8 cellular contexts compared by ENCODE assay signal in the genomic region with DNA sequence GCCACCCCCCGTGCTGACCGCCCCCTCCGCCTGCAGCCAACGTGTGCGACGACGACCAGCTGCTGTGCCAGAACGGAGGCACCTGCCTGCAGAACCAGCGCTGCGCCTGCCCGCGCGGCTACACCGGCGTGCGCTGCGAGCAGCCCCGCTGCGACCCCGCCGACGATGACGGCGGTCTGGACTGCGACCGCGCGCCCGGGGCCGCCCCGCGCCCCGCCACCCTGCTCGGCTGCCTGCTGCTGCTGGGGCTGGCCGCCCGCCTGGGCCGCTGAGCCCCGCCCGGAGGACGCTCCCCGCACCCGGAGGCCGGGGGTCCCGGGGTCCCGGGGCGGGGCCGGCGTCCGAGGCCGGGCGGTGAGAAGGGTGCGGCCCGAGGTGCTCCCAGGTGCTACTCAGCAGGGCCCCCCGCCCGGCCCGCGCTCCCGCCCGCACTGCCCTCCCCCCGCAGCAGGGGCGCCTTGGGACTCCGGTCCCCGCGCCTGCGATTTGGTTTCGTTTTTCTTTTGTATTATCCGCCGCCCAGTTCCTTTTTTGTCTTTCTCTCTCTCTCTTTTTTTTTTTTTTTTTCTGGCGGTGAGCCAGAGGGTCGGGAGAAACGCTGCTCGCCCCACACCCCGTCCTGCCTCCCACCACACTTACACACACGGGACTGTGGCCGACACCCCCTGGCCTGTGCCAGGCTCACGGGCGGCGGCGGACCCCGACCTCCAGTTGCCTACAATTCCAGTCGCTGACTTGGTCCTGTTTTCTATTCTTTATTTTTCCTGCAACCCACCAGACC.
DNase-seq lines count a peak whose midpoint lies in the region; ATAC-seq and TF ChIP-seq lines count a peak whose summit lies in the region.

No MANE protein-coding gene starts in this region.

- intact Hi-C loops in CD4-positive, alpha-beta T cell (cut with DNase I, micrococcal nuclease): loop anchor here (1.0 to 10.0 kb wide), 4 partner anchors 113 to 647 kb away; a partner anchor contains a TSS

- H3K4me2 ChIP-seq in mesenchymal stem cell (ENCODE audit: low read length, poor library complexity, severe bottlenecking): peak overlapping the region; percentile 95

- H2AFZ ChIP-seq in mesenchymal stem cell (ENCODE audit: low read depth, low read length): peak overlapping the region; percentile 94

- no peaks in the 10 kb centered on the region for H3K36me3 ChIP-seq in mesenchymal stem cell (ENCODE audit: control insufficient read depth in 1 of 2, insufficient read depth in 2 of 2, low read depth in 1 of 2, low read length in 2 of 2)
- H3K36me3 ChIP-seq in subcutaneous abdominal adipose tissue (ENCODE audit: control insufficient read depth in 5 of 5, insufficient read depth in 5 of 5, low read length in 5 of 5): no peaks in the 10 kb centered on the region

- peak overlapping the region; percentile 66 for H3K27ac Mint-ChIP-seq in CD4-positive, alpha-beta T cell

- no peaks in the 10 kb centered on the region for H3K9me3 ChIP-seq in CD4-positive, alpha-beta T cell (ENCODE audit: control insufficient read depth, low read length)
- H3K9me3 ChIP-seq in mesenchymal stem cell (ENCODE audit: control insufficient read depth, low read length) (no peaks in the 10 kb centered on the region), subcutaneous abdominal adipose tissue (ENCODE audit: control insufficient read depth in 5 of 5, low read length in 5 of 5) (no peaks in the 10 kb centered on the region)

- H2AK5ac ChIP-seq in mesenchymal stem cell (ENCODE audit: low read length, severe bottlenecking): no peak overlapping the region

- H2BK12ac ChIP-seq in mesenchymal stem cell (ENCODE audit: low read length in 2 of 2): no peak overlapping the region

- H3K4ac ChIP-seq in mesenchymal stem cell (ENCODE audit: low read depth in 1 of 2, low read length in 2 of 2): peak overlapping the region in 1 of 2 experiments; percentile 64

- H3K9me3 Mint-ChIP-seq in CD4-positive, alpha-beta T cell: no peaks in the 10 kb centered on the region

- H3K23ac ChIP-seq in mesenchymal stem cell (ENCODE audit: low read length in 2 of 2): peak overlapping the region in 1 of 2 experiments; percentile 94

- peaks cover 5% of the 10 kb centered on the region for H3K36me3 Mint-ChIP-seq in CD4-positive, alpha-beta T cell (ENCODE audit: low read depth)

- no peak for TF ChIP-seq CTCF in CD4-positive, alpha-beta T cell (IDR thresholded peaks at IDR 0.05)

- ATAC-seq in CD4-positive, alpha-beta T cell (ENCODE audit: poor library complexity): no peak

- H2BK120ac ChIP-seq in mesenchymal stem cell (ENCODE audit: low read depth, low read length): no peak overlapping the region

- H3K27ac ChIP-seq in CD4-positive, alpha-beta T cell (ENCODE audit: low read depth, low read length): no peak overlapping the region
- H3K27ac ChIP-seq in mesenchymal stem cell (ENCODE audit: low read length, poor library complexity, severe bottlenecking) (no peak overlapping the region), subcutaneous abdominal adipose tissue (ENCODE audit: low read depth, low read length) (no peak overlapping the region)

- peak overlapping the region; percentile 90 for H3K4me3 Mint-ChIP-seq in CD4-positive, alpha-beta T cell

- H3K79me1 ChIP-seq in mesenchymal stem cell (replicated peaks; ENCODE audit: low read length, poor library complexity, severe bottlenecking): no peaks in the 10 kb centered on the region

- H2BK5ac ChIP-seq in mesenchymal stem cell (ENCODE audit: low read depth, low read length, poor library complexity, severe bottlenecking): no peak overlapping the region

- peak overlapping the region; percentile 12 for H2BK15ac ChIP-seq in mesenchymal stem cell (ENCODE audit: low read depth, poor library complexity, severe bottlenecking)

- H3K27me3 ChIP-seq in CD4-positive, alpha-beta T cell (ENCODE audit: control insufficient read depth, insufficient read depth, low read length): peaks cover 6% of the 10 kb centered on the region
- H3K27me3 ChIP-seq in mesenchymal stem cell (ENCODE audit: control insufficient read depth in 1 of 2, insufficient read depth in 1 of 2, low read length in 2 of 2) (peaks cover 29 to 88% of the 10 kb centered on the region in 2 experiments), subcutaneous abdominal adipose tissue (ENCODE audit: control insufficient read depth in 5 of 5, insufficient read depth in 4 of 5, low read length in 5 of 5) (peaks cover 9 to 43% (median 17%) of the 10 kb centered on the region in 5 donors)

- H3K9ac ChIP-seq in mesenchymal stem cell (ENCODE audit: low read length) (peak overlapping the region; percentile 38), subcutaneous abdominal adipose tissue (ENCODE audit: low read length in 5 of 5) (peak overlapping the region in 4 of 5 donors; percentile 10 to 66 (median 49))

- peaks cover 8% of the 10 kb centered on the region for H3K27me3 Mint-ChIP-seq in CD4-positive, alpha-beta T cell

- peak overlapping the region; percentile 59 to 73 for H3K4me3 ChIP-seq in mesenchymal stem cell (ENCODE audit: insufficient read depth in 1 of 2, low read depth in 1 of 2, low read length in 2 of 2)
- H3K4me3 ChIP-seq in subcutaneous abdominal adipose tissue (ENCODE audit: low read depth in 1 of 5, low read length in 5 of 5): peak overlapping the region in 4 of 5 donors; percentile 68 to 84 (median 76)

- CTCF ChIA-PET in CD4-positive, alpha-beta T cell (lab: Charles Lee): interaction anchor here (0.9 to 1.4 kb wide), 4 partner anchors 11 to 72 kb away, joined by 3 to 13 read pairs (median 4); no protein-coding TSS in a partner anchor
- CTCF ChIA-PET in HEK293T (lab: Yijun Ruan, JAX): interaction anchor here (0.6 to 1.4 kb wide), 5 partner anchors 11 to 487 kb away, joined by 3 to 8 read pairs (median 4); a partner anchor contains a TSS

- H4K8ac ChIP-seq in mesenchymal stem cell (ENCODE audit: low read length): peak overlapping the region; percentile 42

- H3K4me1 Mint-ChIP-seq in CD4-positive, alpha-beta T cell (ENCODE audit: low read depth): peaks cover 14% of the 10 kb centered on the region

- POLR2A ChIA-PET in CD4-positive, alpha-beta T cell (lab: Charles Lee): interaction anchor here (0.6 to 2.4 kb wide), 21 partner anchors 11 to 1460 kb away, joined by 3 to 12 read pairs (median 4); a partner anchor contains a TSS
- POLR2A ChIA-PET in HEK293T (lab: Yijun Ruan, JAX): interaction anchor here (0.7 kb wide), 1 partner anchor 484 kb away, joined by 3 read pairs; no protein-coding TSS in a partner anchor

- no peak overlapping the region for H4K91ac ChIP-seq in mesenchymal stem cell (ENCODE audit: low read length)

- peaks cover 53% of the 10 kb centered on the region for H3K4me1 ChIP-seq in mesenchymal stem cell (ENCODE audit: control insufficient read depth, insufficient read depth, low read depth, low read length)
- peaks cover 0 to 27% (median 18%) of the 10 kb centered on the region in 5 donors for H3K4me1 ChIP-seq in subcutaneous abdominal adipose tissue (ENCODE audit: control insufficient read depth in 5 of 5, insufficient read depth in 5 of 5, low read length in 5 of 5)

- peak overlapping the region; percentile 29 to 67 for H3K18ac ChIP-seq in mesenchymal stem cell (ENCODE audit: low read depth in 1 of 2, low read length in 2 of 2)

- H3K14ac ChIP-seq in mesenchymal stem cell (ENCODE audit: low read length in 2 of 2): peak overlapping the region in 1 of 2 experiments; percentile 19

- WGBS in mesenchymal stem cell: 1% methylated on average over 57 of the region's 81 CpGs

- DNase-seq in CD4-positive, alpha-beta T cell: peak; percentile 27 to 63 (median 42)
- DNase-seq in HEK293T (ENCODE audit: extremely low spot score) (peak; percentile 26), T follicular helper cell (ENCODE audit: low read depth) (peak; percentile 32), mesenchymal stem cell (peak; percentile 60), SW480 (ENCODE audit: low spot score) (no peak), NCI-H187 treated with DMSO at 0.1 percent for 48 hours (lab: John Stamatoyannopoulos, UW) (no peak)
- DNase-seq in central memory CD4-positive, alpha-beta T cell: peak; percentile 40

TF ChIP-seq in HEK293T, 16 proteins besides CTCF, POLR2A, EP300 and RAD21:
- TF ChIP-seq, protein P1, sequence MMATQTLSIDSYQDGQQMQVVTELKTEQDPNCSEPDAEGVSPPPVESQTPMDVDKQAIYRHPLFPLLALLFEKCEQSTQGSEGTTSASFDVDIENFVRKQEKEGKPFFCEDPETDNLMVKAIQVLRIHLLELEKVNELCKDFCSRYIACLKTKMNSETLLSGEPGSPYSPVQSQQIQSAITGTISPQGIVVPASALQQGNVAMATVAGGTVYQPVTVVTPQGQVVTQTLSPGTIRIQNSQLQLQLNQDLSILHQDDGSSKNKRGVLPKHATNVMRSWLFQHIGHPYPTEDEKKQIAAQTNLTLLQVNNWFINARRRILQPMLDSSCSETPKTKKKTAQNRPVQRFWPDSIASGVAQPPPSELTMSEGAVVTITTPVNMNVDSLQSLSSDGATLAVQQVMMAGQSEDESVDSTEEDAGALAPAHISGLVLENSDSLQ (IDR thresholded peaks at IDR 0.05): no peak
- TF ChIP-seq HDGF (IDR thresholded peaks at IDR 0.05; ENCODE audit: borderline replicate concordance) (no peak), FOXK2 (IDR thresholded peaks at IDR 0.05) (no peak), FOXM1 (IDR thresholded peaks at IDR 0.05; ENCODE audit: borderline replicate concordance) (no peak), ELF4 (IDR thresholded peaks at IDR 0.05) (no peak), FOXA1 (IDR thresholded peaks at IDR 0.05) (no peak), L3MBTL2 (conservative IDR thresholded peaks at IDR 0.05) (no peak; the same call in 1 of the 2 replicates), SUZ12 (IDR thresholded peaks at IDR 0.05) (no peak), TARDBP (IDR thresholded peaks at IDR 0.05) (no peak), BHLHE40 (IDR thresholded peaks at IDR 0.05; ENCODE audit: borderline replicate concordance) (no peak), ARNT (IDR thresholded peaks at IDR 0.05) (no peak), ZNF384 (IDR thresholded peaks at IDR 0.05) (no peak), SP1 (IDR thresholded peaks at IDR 0.05) (no peak), CTBP1 (IDR thresholded peaks at IDR 0.05; ENCODE audit: borderline replicate concordance) (no peak)
TF ChIP-seq in HEK293T: peak in this region for 0.

Comparison
In these comparisons a context has a peak if more than half of its experiments do, and no peak if none do; other contexts are left out.
1. DNase-seq: peak in CD4-positive, alpha-beta T cell (10 of 10), HEK293T (single experiment), T follicular helper cell (single experiment), central memory CD4-positive, alpha-beta T cell (single experiment) and mesenchymal stem cell (single experiment); none in SW480 (single experiment) and NCI-H187 treated with DMSO at 0.1 percent for 48 hours (single experiment).